Comparison of ENCODE assay signal across 8 cellular contexts in genomic region chr4:113436360-113436759, GRCh38.
DNase-seq lines count a peak whose midpoint lies in the region; FAIRE-seq and TF ChIP-seq lines count a peak whose summit lies in the region.
"Had no signal": no experiment of that assay in that cellular context is flagged by ENCODE, and none has a peak within 500 bp of the region (broad histone marks: within the 10 kb centered on the region; RNA-seq: fewer than 3 reads in every experiment).

No MANE protein-coding gene starts in this region.

- peak; percentile 76 for FAIRE-seq in islet of Langerhans (lab: Jason Lieb, UNC)

- TF ChIP-seq CTCF in adrenal gland (IDR thresholded peaks at IDR 0.05) (no peak), thyroid gland (IDR thresholded peaks at IDR 0.05) (no peak)

- H3K27me3 ChIP-seq in adrenal gland (no peaks in the 10 kb centered on the region), thyroid gland (no peaks in the 10 kb centered on the region)

- H3K36me3 ChIP-seq in adrenal gland (replicated peaks in 1 of 2) (no peaks in the 10 kb centered on the region), thyroid gland (no peaks in the 10 kb centered on the region)

- peaks cover 0 to 13% of the 10 kb centered on the region in 2 donors for H3K4me1 ChIP-seq in adrenal gland (replicated peaks in 1 of 2)
- H3K4me1 ChIP-seq in thyroid gland = no peaks in the 10 kb centered on the region

- peak overlapping the region in 3 of 5 donors; percentile 1 to 53 (median 40) for H3K27ac ChIP-seq in adrenal gland
- peak overlapping the region in 2 of 3 donors; percentile 34 to 47 for H3K27ac ChIP-seq in thyroid gland

- intact Hi-C loops in adrenal gland (cut with DNase I) = no loop called here
- intact Hi-C loops in thyroid gland (cut with DNase I) = no loop called here
- intact Hi-C loops in head of caudate nucleus (cut with DNase I) = no loop called here

- H3K9me3 ChIP-seq in adrenal gland (replicated peaks in 1 of 3) (no peaks in the 10 kb centered on the region), thyroid gland (no peaks in the 10 kb centered on the region)

- 17 to 36% (median 29%) methylated on average over 3 of the region's 3 CpGs for WGBS in adrenal gland, 4 donors
- WGBS in thyroid gland, 2 donors = 37 to 42% methylated on average over 3 of the region's 3 CpGs

- DNase-seq in LHCN-M2 (ENCODE audit: low read depth) (peak; percentile 84), adrenal gland (no peak), thyroid gland (no peak), CD1c-positive myeloid dendritic cell (ENCODE audit: extremely low spot score) (no peak), head of caudate nucleus (no peak)
- DNase-seq in stimulated activated CD4-positive, alpha-beta T cell treated with anti-CD3 and anti-CD28 coated beads, Interleukin-15, amount 100 ng/mL, for 24 hours = no peak
- DNase-seq: erythroblast had no signal

- H3K4me3 ChIP-seq in adrenal gland (no peak overlapping the region), thyroid gland (replicated peaks in 1 of 3) (no peak overlapping the region)

- TF ChIP-seq POLR2A in adrenal gland (IDR thresholded peaks at IDR 0.05) (no peak), thyroid gland (IDR thresholded peaks at IDR 0.05) (no peak)
